Comparison of ENCODE assay signal across 1 cellular context in the genomic region with DNA sequence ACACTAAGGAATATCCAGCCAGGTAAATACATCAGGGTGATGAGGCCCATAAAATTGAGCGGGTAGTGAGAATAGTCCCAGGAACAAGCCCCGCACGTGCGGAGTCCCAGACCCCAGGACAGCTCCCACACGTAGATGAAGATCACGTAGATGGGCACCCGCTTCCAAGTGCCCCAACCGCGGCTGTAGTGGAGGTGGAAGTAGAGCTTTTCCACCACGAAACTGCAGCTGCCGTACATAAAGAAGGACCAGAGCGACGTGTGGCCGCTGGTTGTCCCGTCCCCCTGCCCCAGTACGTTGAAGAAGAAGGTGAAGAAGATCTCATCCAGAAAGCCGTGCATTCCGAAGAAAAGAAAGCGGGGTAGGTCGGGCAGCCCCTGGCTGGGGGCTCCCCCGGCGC.
TF ChIP-seq lines count a peak whose summit lies in the region.

No MANE protein-coding gene starts in this region.

TF ChIP-seq in HepG2, 621 proteins besides CTCF, POLR2A, EP300 and RAD21 (continued from another document):
- no peak for TF ChIP-seq ZNF335 (CRISPR knock-in tag; IDR thresholded peaks at IDR 0.05)
- no peak for TF ChIP-seq MIXL1 (CRISPR knock-in tag; IDR thresholded peaks at IDR 0.05)
- no peak for TF ChIP-seq ZNF607 (CRISPR knock-in tag; IDR thresholded peaks at IDR 0.05; ENCODE audit: borderline replicate concordance)
- TF ChIP-seq YEATS2 (CRISPR knock-in tag; IDR thresholded peaks at IDR 0.05; ENCODE audit: borderline replicate concordance), result no peak
- TF ChIP-seq ZMYM4 (CRISPR knock-in tag; IDR thresholded peaks at IDR 0.05), result no peak
- TF ChIP-seq CREB1 (IDR thresholded peaks at IDR 0.05), result no peak
- no peak for TF ChIP-seq CREB1 (CRISPR knock-in tag; IDR thresholded peaks at IDR 0.05)
- TF ChIP-seq MAF1 (CRISPR knock-in tag; IDR thresholded peaks at IDR 0.05; ENCODE audit: borderline replicate concordance), result no peak
